Comparison of ENCODE assay signal across 8 cellular contexts in genomic region chr2:173965372-173966025, GRCh38. TPM values are rescaled to one million over a fixed set of nuclear protein-coding genes. Genes with fewer than 3 reads are reported as not detected.
DNase-seq lines count a peak whose midpoint lies in the region; ATAC-seq and TF ChIP-seq lines count a peak whose summit lies in the region.

SP3 (minus strand) TSS chr2:173965373; CDS start chr2:173965171, 202 bp downstream.

- POLR2A ChIA-PET in CD8-positive, alpha-beta T cell (lab: Charles Lee) = interaction anchor here (1.0 to 1.5 kb wide), 5 partner anchors 8 to 429 kb away, joined by 3 to 5 read pairs (median 4); partner anchors contain the start of genes OLA1 and SCRN3

- no peaks in the 10 kb centered on the region for H3K36me3 ChIP-seq in CD8-positive, alpha-beta T cell (ENCODE audit: insufficient read depth, low read length)

- DNase-seq in CD8-positive, alpha-beta T cell = peak; percentile 89 to 97 (median 94)
- peak; percentile 94 for DNase-seq in HPDE6-E6E7 (ENCODE audit: extremely low spot score)
- DNase-seq in NK-92 treated with Interleukin-12 subunit alpha and Interleukin-12 subunit beta, amount 100 ng/mL, for 24 hours (lab: John Stamatoyannopoulos, UW) = peak; percentile 94
- DNase-seq in activated CD8-positive, alpha-beta memory T cell treated with anti-CD3 and anti-CD28 coated beads for 24 hours = peak; percentile 96
- peak; percentile 94 for DNase-seq in effector CD4-positive, alpha-beta T cell
- DNase-seq in lung microvascular endothelial cell (ENCODE audit: low read depth in 2 of 2) = peak; percentile 99
- DNase-seq in stimulated activated CD4-positive, alpha-beta T cell treated with anti-CD3 and anti-CD28 coated beads, TNF-alpha, amount 100 ng/mL, for 48 hours (ENCODE audit: low read depth in 3 of 3) = peak; percentile 88 to 95 (median 92)

- peak within 1 kb of the TSS; percentile 86 for H3K27ac ChIP-seq in CD8-positive, alpha-beta T cell (ENCODE audit: low read depth, low read length)

- H3K9me3 Mint-ChIP-seq in CD8-positive, alpha-beta T cell = peaks cover 4% of the 10 kb centered on the region

- TF ChIP-seq CTCF in CD8-positive, alpha-beta T cell (IDR thresholded peaks at IDR 0.05) = no peak

- intact Hi-C loops in CD8-positive, alpha-beta T cell (cut with DNase I, micrococcal nuclease) = loop anchor here (1.0 to 10.0 kb wide), 9 partner anchors 37 to 1203 kb away; partner anchors contain the start of genes OLA1 (in 2 of the 2), WIPF1 (in 2 of the 2), ATF2 (in 1 of the 2) and GPR155 (in 1 of the 2)

- H3K27ac Mint-ChIP-seq in CD8-positive, alpha-beta T cell = peak within 1 kb of the TSS; percentile 94

- H3K27me3 ChIP-seq in CD8-positive, alpha-beta T cell (ENCODE audit: insufficient read depth, low read length) = no peaks in the 10 kb centered on the region

- ATAC-seq in CD8-positive, alpha-beta T cell = peak; percentile 59
- peak; percentile 68 for ATAC-seq in GM19463 (IDR thresholded peaks at IDR 0.05; ENCODE audit: unreplicated experiment)

- peaks cover 27% of the 10 kb centered on the region for H3K4me1 ChIP-seq in CD8-positive, alpha-beta T cell (ENCODE audit: insufficient read depth, low read length)

- peaks cover 23% of the 10 kb centered on the region for H3K36me3 Mint-ChIP-seq in CD8-positive, alpha-beta T cell

- CTCF ChIA-PET in CD8-positive, alpha-beta T cell (lab: Charles Lee) = no interaction called here

- H3K27me3 Mint-ChIP-seq in CD8-positive, alpha-beta T cell (ENCODE audit: low read depth) = no peaks in the 10 kb centered on the region

- H3K4me1 Mint-ChIP-seq in CD8-positive, alpha-beta T cell (ENCODE audit: low read depth) = peaks cover 33% of the 10 kb centered on the region

- H3K4me3 ChIP-seq in CD8-positive, alpha-beta T cell (ENCODE audit: low read depth, low read length) = peak within 1 kb of the TSS; percentile 76

- peak within 1 kb of the TSS; percentile 88 for H3K4me3 Mint-ChIP-seq in CD8-positive, alpha-beta T cell

- no peaks in the 10 kb centered on the region for H3K9me3 ChIP-seq in CD8-positive, alpha-beta T cell (ENCODE audit: low read length)

RNA-seq across cellular contexts. Expression of gene SP3, which starts in this region (rescaled TPM):
- total RNA-seq in CD8-positive, alpha-beta T cell = 100 to 1,000 TPM; 166 to 169 TPM
- 51.6 and 70.6 TPM in 2 replicates for total RNA-seq in lung microvascular endothelial cell

Comparison
In these comparisons a context has a peak if more than half of its experiments do, and no peak if none do; other contexts are left out.
1. Peak in every context shown above with its lines: DNase-seq, ATAC-seq, H3K4me3 ChIP-seq and H3K27ac ChIP-seq.